In genomic region chr6:116695398-116695797, GRCh38 we compare ENCODE assay signal across 11 cellular contexts. TPM values are rescaled to one million over a fixed set of nuclear protein-coding genes. Genes with fewer than 3 reads are reported as not detected.
A peak's percentile ranks its signal among the peaks of the same experiment; 100 is the strongest.
DNase-seq lines count a peak whose midpoint lies in the region; ATAC-seq, FAIRE-seq and TF ChIP-seq lines count a peak whose summit lies in the region.
"Had no signal": no experiment of that assay in that cellular context is flagged by ENCODE, and none has a peak within 500 bp of the region (broad histone marks: within the 10 kb centered on the region; RNA-seq: fewer than 3 reads in every experiment).

No MANE protein-coding gene starts in this region.

- peaks cover 20% of the 10 kb centered on the region for H3K4me1 Mint-ChIP-seq in activated CD4-positive, alpha-beta T cell treated with anti-CD3 and anti-CD28 coated beads, Interleukin-2, amount 10 ng/mL, durations not matched to agents 24 days and 14 days
- H3K4me1 Mint-ChIP-seq: nephron progenitor cell had no signal

- H3K27me3 Mint-ChIP-seq in activated CD4-positive, alpha-beta T cell treated with anti-CD3 and anti-CD28 coated beads, Interleukin-2, amount 10 ng/mL, durations not matched to agents 24 days and 14 days = no peaks in the 10 kb centered on the region

- CTCF ChIA-PET in HEK293 (lab: Yijun Ruan, JAX) = interaction anchor here (0.7 kb wide), 1 partner anchor 910 kb away, joined by 3 read pairs; no protein-coding TSS in a partner anchor

- peaks cover 32% of the 10 kb centered on the region for H3K36me3 Mint-ChIP-seq in activated CD4-positive, alpha-beta T cell treated with anti-CD3 and anti-CD28 coated beads, Interleukin-2, amount 10 ng/mL, durations not matched to agents 24 days and 14 days (ENCODE audit: low read depth)

- H3K4me3 ChIP-seq in HEK293 (ENCODE audit: low read depth, low read length) (no peak overlapping the region), small intestine (ENCODE audit: low read depth in 1 of 2, low read length in 2 of 2) (no peak overlapping the region)

- H3K4me1 ChIP-seq in HEK293 (ENCODE audit: control insufficient read depth, insufficient read depth, low read length) (no peaks in the 10 kb centered on the region), small intestine (ENCODE audit: control insufficient read depth in 2 of 2, insufficient read depth in 1 of 2, low read depth in 1 of 2, low read length in 1 of 2) (peaks cover 0 to 2% of the 10 kb centered on the region in 2 donors)

- H3K9me3 Mint-ChIP-seq in activated CD4-positive, alpha-beta T cell treated with anti-CD3 and anti-CD28 coated beads, Interleukin-2, amount 10 ng/mL, durations not matched to agents 24 days and 14 days = peaks cover 4% of the 10 kb centered on the region

- peak; percentile 55 for DNase-seq in activated CD4-positive, alpha-beta T cell treated with anti-CD3 and anti-CD28 coated beads, Interleukin-2, amount 10 ng/mL, durations not matched to agents 24 days and 14 days
- DNase-seq in activated CD4-positive, alpha-beta T cell treated with anti-CD3 and anti-CD28 coated beads, Interleukin-2, amount 50 U/mL, for 1 hour = no peak
- DNase-seq in small intestine (peak; percentile 60), posterior vena cava (ENCODE audit: low spot score) (no peak), H54 (ENCODE audit: insufficient read length, low spot score) (no peak)
- no peak for DNase-seq in stimulated activated CD4-positive, alpha-beta T cell treated with anti-CD3 and anti-CD28 coated beads, Interleukin-4, amount 100 ng/mL, for 4 hours
- DNase-seq: NCI-H69, nephron progenitor cell had no signal

- FAIRE-seq in small intestine (lab: Jason Lieb, UNC) = peak; percentile 94
- no peak for FAIRE-seq in H54 (lab: Jason Lieb, UNC)
- FAIRE-seq: H1 had no signal

- no peaks in the 10 kb centered on the region for H3K27me3 ChIP-seq in small intestine (ENCODE audit: control insufficient read depth in 2 of 2, insufficient read depth in 2 of 2, low read length in 2 of 2)

- intact Hi-C loops in activated CD4-positive, alpha-beta T cell treated with anti-CD3 and anti-CD28 coated beads, Interleukin-2, amount 10 ng/mL, durations not matched to agents 24 days and 14 days (cut with micrococcal nuclease) = loop anchor here (1.0 kb wide), 2 partner anchors 14 to 27 kb away; partner anchors contain the start of genes KPNA5 and ZUP1
- intact Hi-C loops in posterior vena cava (cut with DNase I) = no loop called here

- no peak for TF ChIP-seq POLR2A in H54 (IDR thresholded peaks at IDR 0.05; ENCODE audit: low read depth, low read length)

- peak; percentile 90 for ATAC-seq in HG03571 (IDR thresholded peaks at IDR 0.05; ENCODE audit: unreplicated experiment)

- no peaks in the 10 kb centered on the region for H3K9me3 ChIP-seq in HEK293 (ENCODE audit: control insufficient read depth, insufficient read depth, low read depth, low read length)
- H3K9me3 ChIP-seq in small intestine (ENCODE audit: control insufficient read depth, low read depth) = no peaks in the 10 kb centered on the region

- no peak for TF ChIP-seq CTCF in HEK293 (tag by site-specific recombination; IDR thresholded peaks at IDR 0.05)

- H3K27ac Mint-ChIP-seq in activated CD4-positive, alpha-beta T cell treated with anti-CD3 and anti-CD28 coated beads, Interleukin-2, amount 10 ng/mL, durations not matched to agents 24 days and 14 days = no peak overlapping the region

- H3K36me3 ChIP-seq in HEK293 (ENCODE audit: control insufficient read depth in 2 of 2, insufficient read depth in 1 of 2, low read length in 2 of 2) = peaks cover 22 to 36% of the 10 kb centered on the region in 2 experiments
- no peaks in the 10 kb centered on the region for H3K36me3 ChIP-seq in small intestine (ENCODE audit: control insufficient read depth in 2 of 2, insufficient read depth in 2 of 2, low read length in 2 of 2)

- H3K27ac ChIP-seq in HEK293 (ENCODE audit: extremely low read depth, low read depth, low read length) (no peak overlapping the region), small intestine (ENCODE audit: low read depth in 1 of 2, low read length in 1 of 2) (no peak overlapping the region)

- no peak overlapping the region for H3K4me3 Mint-ChIP-seq in activated CD4-positive, alpha-beta T cell treated with anti-CD3 and anti-CD28 coated beads, Interleukin-2, amount 10 ng/mL, durations not matched to agents 24 days and 14 days
- H3K4me3 Mint-ChIP-seq: nephron progenitor cell had no signal

- POLR2A ChIA-PET in HEK293 (lab: Yijun Ruan, JAX) = no interaction called here

- 24 to 61% (median 27%) methylated on average over 2 of the region's 2 CpGs for WGBS in small intestine, 3 donors

TF ChIP-seq in HEK293, 187 proteins besides CTCF, POLR2A, EP300 and RAD21:
- TF ChIP-seq PRDM1 (tag by site-specific recombination; IDR thresholded peaks at IDR 0.05) = peak; percentile 12; the same call in 1 of the 2 replicates
- TF ChIP-seq PATZ1 (tag by site-specific recombination; IDR thresholded peaks at IDR 0.05) = no peak

RNA-seq across cellular contexts. Expression of gene KPNA5, which starts 14.4 kb away (rescaled TPM):
- total RNA-seq in activated CD4-positive, alpha-beta T cell treated with anti-CD3 and anti-CD28 coated beads, Interleukin-2, amount 10 ng/mL, durations not matched to agents 24 days and 14 days = 7.2 and 7.7 TPM in 2 replicates
- 1 to 10 TPM in 2 of 3 donors, under 1 TPM in 1; 0.45 to 1.8 (median 1.6) TPM for polyA plus RNA-seq in small intestine
- total RNA-seq in posterior vena cava = 10 to 100 TPM; 18.3 to 23.7 TPM

RNA-seq across cellular contexts. Expression of gene ZUP1, which starts 26.8 kb away (rescaled TPM):
- total RNA-seq in activated CD4-positive, alpha-beta T cell treated with anti-CD3 and anti-CD28 coated beads, Interleukin-2, amount 10 ng/mL, durations not matched to agents 24 days and 14 days = 18.2 and 19.8 TPM in 2 replicates
- polyA plus RNA-seq in small intestine = 10 to 100 TPM in 2 of 3 donors, 1 to 10 TPM in 1; 7.7 to 22.1 (median 11.3) TPM
- 10 to 100 TPM; 10.1 to 11.1 TPM for total RNA-seq in posterior vena cava

Comparison
In these comparisons a context has a peak if more than half of its experiments do, and no peak if none do; other contexts are left out.
1. DNase-seq: peak in activated CD4-positive, alpha-beta T cell treated with anti-CD3 and anti-CD28 coated beads, Interleukin-2, amount 10 ng/mL, durations not matched to agents 24 days and 14 days (single experiment) and small intestine (single experiment); none in activated CD4-positive, alpha-beta T cell treated with anti-CD3 and anti-CD28 coated beads, Interleukin-2, amount 50 U/mL, for 1 hour (single experiment), posterior vena cava (single experiment), H54 (single experiment) and stimulated activated CD4-positive, alpha-beta T cell treated with anti-CD3 and anti-CD28 coated beads, Interleukin-4, amount 100 ng/mL, for 4 hours (0 of 2).